8 cellular contexts compared by ENCODE assay signal in the genomic region with DNA sequence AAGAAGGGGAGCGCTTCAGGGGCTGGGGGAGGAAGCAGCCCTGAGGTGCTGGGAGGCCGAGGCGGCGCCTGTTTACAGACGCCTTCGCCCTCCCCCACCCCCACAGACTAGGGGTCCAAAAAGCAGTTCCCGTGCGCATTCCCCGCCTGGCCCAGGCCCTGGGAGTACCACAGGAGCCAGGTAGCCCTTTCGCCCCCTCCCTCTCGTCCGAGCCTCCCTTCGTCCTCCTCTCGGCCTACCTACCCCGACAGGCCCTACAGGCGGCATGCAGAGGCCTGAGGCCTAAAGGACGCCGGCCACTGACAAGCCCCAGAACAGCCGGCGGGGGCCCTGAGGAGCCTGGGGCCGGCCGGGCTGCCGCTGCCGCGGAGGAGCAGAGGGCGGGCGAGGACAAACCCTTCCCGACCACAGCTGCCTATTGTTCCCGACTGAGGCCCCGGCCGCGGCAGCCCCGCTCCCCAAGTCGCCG. TPM values are rescaled to one million over a fixed set of nuclear protein-coding genes. Genes with fewer than 3 reads are reported as not detected.
DNase-seq lines count a peak whose midpoint lies in the region; ATAC-seq lines count a peak whose summit lies in the region.

No MANE protein-coding gene starts in this region.

- H3K4me3 Mint-ChIP-seq in naive B cell, result peak overlapping the region; percentile 91 to 99 (median 97)

- peaks cover 31 to 48% (median 38%) of the 10 kb centered on the region in 3 donors for H3K4me1 Mint-ChIP-seq in naive B cell

- no peaks in the 10 kb centered on the region for H3K27me3 Mint-ChIP-seq in naive B cell

- ATAC-seq in HG02798 (IDR thresholded peaks at IDR 0.05; ENCODE audit: poor library complexity, unreplicated experiment) (peak; percentile 37), naive B cell (ENCODE audit: low read depth in 2 of 2) (peak; percentile 39 to 42)

- H3K9me3 Mint-ChIP-seq in naive B cell, result no peaks in the 10 kb centered on the region

- peak overlapping the region; percentile 90 to 98 (median 96) for H3K27ac Mint-ChIP-seq in naive B cell

- peaks cover 0 to 12% of the 10 kb centered on the region in 2 donors for H3K36me3 Mint-ChIP-seq in naive B cell

- peak; percentile 52 for DNase-seq in NK-92 treated with Interleukin-12 subunit alpha and Interleukin-12 subunit beta, amount 100 ng/mL, for 24 hours (lab: John Stamatoyannopoulos, UW)
- DNase-seq in NK-92 (lab: John Stamatoyannopoulos, UW; ENCODE audit: unreplicated experiment) (no peak), NCI-H460 (ENCODE audit: extremely low read depth, low read depth) (peak; percentile 28), activated T-cell treated with anti-CD3 and anti-CD28 coated beads for 48 hours (ENCODE audit: low read depth) (peak; percentile 29), fibroblast of gingiva (ENCODE audit: low read depth) (peak; percentile 44), naive B cell (peak; percentile 46), superior temporal gyrus (ENCODE audit: extremely low spot score) (peak; percentile 32)

RNA-seq across cellular contexts. Expression of gene RC3H1, which starts 0.5 kb away (rescaled TPM):
- total RNA-seq in NCI-H460 (2014; rRNA removed; shearing (Covaris generic)), result 15.4 and 20.8 TPM in 2 replicates
- polyA plus RNA-seq in NCI-H460 (2014; cell fraction: nucleus; rRNA removed), result 6.6 and 9.5 TPM in 2 replicates
- polyA plus RNA-seq in naive B cell (ENCODE audit: low read depth in 6 of 6), result 10 to 100 TPM in 2 of 6 donors, 1 to 10 TPM in 4; 4.0 to 13.5 (median 9.3) TPM
